In genomic region chr6:31739639-31740396, GRCh38 we compare ENCODE assay signal across 1 cellular context.
TF ChIP-seq lines count a peak whose summit lies in the region.

MSH5 (plus strand) TSS chr6:31740005; CDS start chr6:31740467, 462 bp downstream.

TF ChIP-seq in H1, 55 proteins besides CTCF, POLR2A, EP300 and RAD21 (continued from another document):
- peak; percentile 77 for TF ChIP-seq ATF2 (IDR thresholded peaks at IDR 0.05; ENCODE audit: low read length)
- TF ChIP-seq KDM5A (IDR thresholded peaks at IDR 0.05; ENCODE audit: low read length): no peak
- peak; percentile 68; the same call in 1 of the 2 replicates for TF ChIP-seq PHF8 (conservative IDR thresholded peaks at IDR 0.05; ENCODE audit: low read depth, low read length)
- peak; percentile 90 for TF ChIP-seq YY1 (IDR thresholded peaks at IDR 0.05; ENCODE audit: low read depth, low read length)
- peak; percentile 53; the same call in 1 of the 2 replicates for TF ChIP-seq CREB1 (IDR thresholded peaks at IDR 0.05)
- TF ChIP-seq CBX5 (IDR thresholded peaks at IDR 0.05; ENCODE audit: low read depth, low read length): no peak
- no peak for TF ChIP-seq SIX5 (IDR thresholded peaks at IDR 0.05; ENCODE audit: low read depth, low read length)
- no peak for TF ChIP-seq ZNF274 (IDR thresholded peaks at IDR 0.05; ENCODE audit: borderline replicate concordance, extremely low read depth, low read length)
- TF ChIP-seq TCF12 (IDR thresholded peaks at IDR 0.05; ENCODE audit: low read depth, low read length): peak; percentile 82; the same call in 1 of the 2 replicates
- no peak; the same call in 1 of the 2 replicates for TF ChIP-seq EGR1 (IDR thresholded peaks at IDR 0.05; ENCODE audit: borderline replicate concordance, low read depth, low read length)
- no peak for TF ChIP-seq MAFK (IDR thresholded peaks at IDR 0.05; ENCODE audit: low read depth, low read length)
- TF ChIP-seq KDM4A (IDR thresholded peaks at IDR 0.05; ENCODE audit: low read depth, low read length, severe bottlenecking): no peak
- TF ChIP-seq SRF (IDR thresholded peaks at IDR 0.05; ENCODE audit: low read depth, low read length): no peak
- TF ChIP-seq POU5F1 (IDR thresholded peaks at IDR 0.05; ENCODE audit: low read depth, low read length): no peak
- 0 out of 4 replicates have a peak, but pooled peaks of 1 of the 2 experiments have one; percentile 42 for TF ChIP-seq SIN3A (conservative IDR thresholded peaks at IDR 0.05 in 1 of 2, IDR thresholded peaks at IDR 0.05 in 1 of 2; ENCODE audit: low read depth in 1 of 2, low read length in 2 of 2)
- TF ChIP-seq JUN (IDR thresholded peaks at IDR 0.05; ENCODE audit: low read depth, low read length): no peak
- TF ChIP-seq ATF3 (IDR thresholded peaks at IDR 0.05; ENCODE audit: insufficient read depth, low read depth, low read length): no peak
- peak; percentile 100 for TF ChIP-seq MAX (IDR thresholded peaks at IDR 0.05)
- TF ChIP-seq CHD2 (IDR thresholded peaks at IDR 0.05; ENCODE audit: low read length): peak; percentile 80; the same call in 1 of the 2 replicates
- no peak for TF ChIP-seq GABPA (IDR thresholded peaks at IDR 0.05; ENCODE audit: borderline replicate concordance, insufficient read depth, low read length)
- peak; percentile 75; the same call in 1 of the 2 replicates for TF ChIP-seq TAF1 (IDR thresholded peaks at IDR 0.05; ENCODE audit: low read depth, low read length)
- TF ChIP-seq EZH2 (IDR thresholded peaks at IDR 0.05; ENCODE audit: low read depth, low read length, severe bottlenecking): no peak
- TF ChIP-seq BCL11A (IDR thresholded peaks at IDR 0.05; ENCODE audit: low read depth in 2 of 2, low read length in 2 of 2): no peak
- no peak for TF ChIP-seq CEBPB (IDR thresholded peaks at IDR 0.05; ENCODE audit: low read depth, low read length)
- TF ChIP-seq HDAC6 (IDR thresholded peaks at IDR 0.05; ENCODE audit: low read depth, low read length): no peak
- peak; percentile 48 for TF ChIP-seq SP2 (IDR thresholded peaks at IDR 0.05; ENCODE audit: low read length)
- TF ChIP-seq FOSL1 (IDR thresholded peaks at IDR 0.05; ENCODE audit: insufficient read depth, low read depth, low read length): no peak
- TF ChIP-seq TAF7 (optimal IDR thresholded peaks at IDR 0.05; ENCODE audit: borderline replicate concordance, low read depth, low read length): no peak
- TF ChIP-seq ASH2L (IDR thresholded peaks at IDR 0.05; ENCODE audit: low read length): peak; percentile 63
- TF ChIP-seq TEAD4 (IDR thresholded peaks at IDR 0.05; ENCODE audit: low read depth, low read length): 0 out of 2 replicates have a peak, but pooled peaks have one; percentile 11
- TF ChIP-seq NANOG (IDR thresholded peaks at IDR 0.05; ENCODE audit: insufficient read depth, low read depth, low read length, poor library complexity, severe bottlenecking): peak; percentile 49
- no peak for TF ChIP-seq SIRT6 (IDR thresholded peaks at IDR 0.05; ENCODE audit: low read length)
- no peak for TF ChIP-seq JUND (IDR thresholded peaks at IDR 0.05; ENCODE audit: low read length)
- TF ChIP-seq BACH1 (IDR thresholded peaks at IDR 0.05; ENCODE audit: low read length): no peak
- no peak for TF ChIP-seq KDM1A (IDR thresholded peaks at IDR 0.05; ENCODE audit: borderline replicate concordance, low read length)
- TF ChIP-seq RFX5 (IDR thresholded peaks at IDR 0.05; ENCODE audit: borderline replicate concordance, low read depth, low read length): 0 out of 2 replicates have a peak, but pooled peaks have one; percentile 28
- TF ChIP-seq HDAC2 (IDR thresholded peaks at IDR 0.05; ENCODE audit: borderline replicate concordance in 1 of 2, low read depth in 2 of 2, low read length in 2 of 2): peak in 1 of 2 experiments; percentile 86; a peak in 1 of 4 replicates
- TF ChIP-seq CHD1 (IDR thresholded peaks at IDR 0.05; ENCODE audit: low read depth, low read length): no peak
- no peak for TF ChIP-seq BRCA1 (IDR thresholded peaks at IDR 0.05; ENCODE audit: low read depth, low read length)
- peak; percentile 69 for TF ChIP-seq TBP (IDR thresholded peaks at IDR 0.05; ENCODE audit: low read depth, low read length)
- TF ChIP-seq CTBP2 (IDR thresholded peaks at IDR 0.05; ENCODE audit: borderline replicate concordance, insufficient read depth, insufficient read length, low read length): no peak
- TF ChIP-seq E2F6 (IDR thresholded peaks at IDR 0.05): peak; percentile 100
- no peak for TF ChIP-seq SUZ12 (IDR thresholded peaks at IDR 0.05; ENCODE audit: low read length)
- no peak for TF ChIP-seq RBBP5 (IDR thresholded peaks at IDR 0.05; ENCODE audit: borderline replicate concordance, low read depth, low read length)
- peak; percentile 53; the same call in 1 of the 2 replicates for TF ChIP-seq GTF2F1 (IDR thresholded peaks at IDR 0.05; ENCODE audit: borderline replicate concordance, low read depth, low read length)
- no peak for TF ChIP-seq CHD7 (IDR thresholded peaks at IDR 0.05; ENCODE audit: insufficient replicate concordance, low read length)
- TF ChIP-seq RNF2 (IDR thresholded peaks at IDR 0.05; ENCODE audit: borderline replicate concordance, low read depth, low read length, missing control alignments, poor library complexity, severe bottlenecking): peak; percentile 27
- peak; percentile 93; the same call in 1 of the 2 replicates for TF ChIP-seq SP4 (IDR thresholded peaks at IDR 0.05; ENCODE audit: low read length)
- TF ChIP-seq SAP30 (IDR thresholded peaks at IDR 0.05; ENCODE audit: insufficient read depth, insufficient replicate concordance, low read length): no peak
- TF ChIP-seq NRF1 (IDR thresholded peaks at IDR 0.05; ENCODE audit: low read depth, low read length): peak; percentile 63
- peak; percentile 29; the same call in 1 of the 2 replicates for TF ChIP-seq USF2 (IDR thresholded peaks at IDR 0.05; ENCODE audit: low read length)
- peak; percentile 90 for TF ChIP-seq SP1 (IDR thresholded peaks at IDR 0.05; ENCODE audit: low read depth, low read length)
- no peak for TF ChIP-seq CBX8 (IDR thresholded peaks at IDR 0.05; ENCODE audit: borderline replicate concordance, low read depth, low read length)
- no peak for TF ChIP-seq RXRA (IDR thresholded peaks at IDR 0.05; ENCODE audit: insufficient read depth, low read depth, low read length)
